8 cellular contexts compared by ENCODE assay signal in the genomic region with DNA sequence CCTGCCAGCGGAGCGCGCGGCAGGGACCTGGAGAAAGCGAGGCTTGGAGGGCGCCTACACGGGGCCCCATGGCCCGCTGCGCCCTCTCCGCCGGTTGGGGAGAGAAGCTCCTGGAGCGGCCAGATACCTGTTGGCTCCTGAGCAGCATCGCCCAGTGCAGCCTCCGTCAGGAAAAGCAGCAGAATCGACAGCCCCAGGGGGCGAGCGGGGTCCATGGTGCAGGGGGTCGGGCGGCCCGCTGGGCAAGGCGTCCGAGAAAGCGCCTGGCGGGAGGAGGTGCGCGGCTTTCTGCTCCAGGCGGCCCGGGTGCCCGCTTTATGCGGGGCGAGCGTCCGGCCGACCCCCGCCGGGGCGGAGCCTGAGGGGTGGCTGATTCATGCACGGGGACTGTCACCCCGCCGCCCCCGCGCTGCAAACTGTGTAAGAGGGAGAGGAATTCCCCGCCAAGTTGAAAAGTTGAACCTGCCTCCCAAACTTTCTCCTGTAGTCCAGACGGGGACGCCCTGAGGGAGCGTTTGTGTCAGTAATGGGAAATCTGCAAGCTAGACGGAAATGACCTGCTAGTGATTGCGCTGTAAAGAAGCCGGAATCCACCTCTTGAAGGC. TPM values are rescaled to one million over a fixed set of nuclear protein-coding genes. Genes with fewer than 3 reads are reported as not detected.
A peak's percentile ranks its signal among the peaks of the same experiment; 100 is the strongest.
DNase-seq lines count a peak whose midpoint lies in the region; ATAC-seq and TF ChIP-seq lines count a peak whose summit lies in the region.

A gene with protein sequence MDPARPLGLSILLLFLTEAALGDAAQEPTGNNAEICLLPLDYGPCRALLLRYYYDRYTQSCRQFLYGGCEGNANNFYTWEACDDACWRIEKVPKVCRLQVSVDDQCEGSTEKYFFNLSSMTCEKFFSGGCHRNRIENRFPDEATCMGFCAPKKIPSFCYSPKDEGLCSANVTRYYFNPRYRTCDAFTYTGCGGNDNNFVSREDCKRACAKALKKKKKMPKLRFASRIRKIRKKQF (minus strand): TSS at position 290 of the 605 bp plus-strand sequence. CDS start 75 bp downstream, at position 215.

- intact Hi-C loops in gastrocnemius medialis (cut with DNase I; ENCODE audit: low total_unique reads) = no loop called here

- peak in 1 of 2 donors; percentile 27 for TF ChIP-seq POLR2A in gastrocnemius medialis (IDR thresholded peaks at IDR 0.05)

- H3K27ac ChIP-seq in adipose tissue (ENCODE audit: low read depth, low read length) = no peak within 1 kb of the TSS
- no peak within 1 kb of the TSS for H3K27ac ChIP-seq in iPS DF 6.9 (ENCODE audit: low read length)
- peak within 1 kb of the TSS in 3 of 4 donors; percentile 7 to 42 (median 30) for H3K27ac ChIP-seq in gastrocnemius medialis

- WGBS in adipose tissue, 3 donors = 1 to 2% (median 1%) methylated on average over 45 to 49 of the region's 49 CpGs
- WGBS in iPS DF 6.9 (ENCODE audit: insufficient coverage, insufficient read length) = no CpG with 5 or more reads among the region's 49 CpGs

- H3K27me3 ChIP-seq in iPS DF 6.9 (ENCODE audit: control insufficient read depth, insufficient read depth, low read length) (no peaks in the 10 kb centered on the region), gastrocnemius medialis (peaks cover 0 to 19% (median 0%) of the 10 kb centered on the region in 3 donors)

- H3K4me1 ChIP-seq in iPS DF 6.9 (ENCODE audit: control insufficient read depth, insufficient read depth, low read length) (no peaks in the 10 kb centered on the region), gastrocnemius medialis (peaks cover 0 to 3% of the 10 kb centered on the region in 2 donors)

- peak; percentile 49 for ATAC-seq in HG03442 (IDR thresholded peaks at IDR 0.05; ENCODE audit: unreplicated experiment)
- peak in 1 of 2 donors; percentile 30 for ATAC-seq in gastrocnemius medialis

- H3K36me3 ChIP-seq in iPS DF 6.9 (ENCODE audit: control insufficient read depth, insufficient read depth, low read length) (no peaks in the 10 kb centered on the region), gastrocnemius medialis (no peaks in the 10 kb centered on the region)

- H3K4me3 ChIP-seq in iPS DF 6.9 (ENCODE audit: low read length) = peak within 1 kb of the TSS; percentile 74; the same call in 1 of the 2 replicates
- H3K4me3 ChIP-seq in gastrocnemius medialis = peak within 1 kb of the TSS; percentile 36 to 58 (median 50)

- in situ Hi-C loops in gastrocnemius medialis (cut with MboI; ENCODE audit: low sequenced_read_pairs in 4 of 4) = loop anchor here in 2 of 4 donors (25.0 kb wide), 1 partner anchor 197 kb away; no protein-coding TSS in a partner anchor

- TF ChIP-seq CTCF in gastrocnemius medialis (IDR thresholded peaks at IDR 0.05 in 4 of 5, conservative IDR thresholded peaks at IDR 0.05 in 1 of 5) = no peak

- H3K9me3 ChIP-seq in iPS DF 6.9 (ENCODE audit: control insufficient read depth, insufficient read depth, low read length) (no peaks in the 10 kb centered on the region), gastrocnemius medialis (no peaks in the 10 kb centered on the region)

- DNase-seq in stimulated activated CD4-positive, alpha-beta T cell treated with anti-CD3 and anti-CD28 coated beads, Interleukin-12 subunit alpha, Interleukin-12 subunit beta, amount 100 ng/mL, for 4 hours = peak; percentile 6
- no peak for DNase-seq in stimulated activated CD4-positive, alpha-beta T cell treated with anti-CD3 and anti-CD28 coated beads, Interleukin-2, amount 100 ng/mL, for 48 hours
- DNase-seq in iPS DF 6.9 (ENCODE audit: low read depth, low spot score) (no peak), gastrocnemius medialis (no peak), DMS114 treated with DMSO at 0.1 percent for 48 hours (lab: John Stamatoyannopoulos, UW; ENCODE audit: unreplicated experiment) (no peak), SIG-M5 (lab: John Stamatoyannopoulos, UW) (no peak)

RNA-seq across cellular contexts. Expression of the gene that starts here (rescaled TPM):
- polyA plus RNA-seq in adipose tissue = 10 to 100 TPM; 13.5 to 77.5 (median 19.8) TPM
- total RNA-seq in gastrocnemius medialis = 1 to 10 TPM in 3 of 4 donors, not detected in 1; 1.3 to 3.7 (median 1.5) TPM

Comparison
In these comparisons a context has a peak if more than half of its experiments do, and no peak if none do; other contexts are left out.
1. H3K27ac ChIP-seq: peak in gastrocnemius medialis (3 of 4); none in adipose tissue (single experiment) and iPS DF 6.9 (single experiment).